Comparison of ENCODE assay signal across 6 cellular contexts in genomic region chr11:116529210-116529609, GRCh38.
"Had no signal": no experiment of that assay in that cellular context is flagged by ENCODE, and none has a peak within 500 bp of the region (broad histone marks: within the 10 kb centered on the region; RNA-seq: fewer than 3 reads in every experiment).

No MANE protein-coding gene starts in this region.

- H3K4me3 ChIP-seq: GM23248, K562 had no signal

- H3K27ac ChIP-seq: GM23248 had no signal

- ATAC-seq: K562 had no signal

- DNase-seq: GM23248, GOT3, H7, HCEC 1CT, IMR-90 had no signal

- H2AFZ ChIP-seq: GM23248 had no signal
